ENCODE assay signal across 8 cellular contexts in the genomic region with DNA sequence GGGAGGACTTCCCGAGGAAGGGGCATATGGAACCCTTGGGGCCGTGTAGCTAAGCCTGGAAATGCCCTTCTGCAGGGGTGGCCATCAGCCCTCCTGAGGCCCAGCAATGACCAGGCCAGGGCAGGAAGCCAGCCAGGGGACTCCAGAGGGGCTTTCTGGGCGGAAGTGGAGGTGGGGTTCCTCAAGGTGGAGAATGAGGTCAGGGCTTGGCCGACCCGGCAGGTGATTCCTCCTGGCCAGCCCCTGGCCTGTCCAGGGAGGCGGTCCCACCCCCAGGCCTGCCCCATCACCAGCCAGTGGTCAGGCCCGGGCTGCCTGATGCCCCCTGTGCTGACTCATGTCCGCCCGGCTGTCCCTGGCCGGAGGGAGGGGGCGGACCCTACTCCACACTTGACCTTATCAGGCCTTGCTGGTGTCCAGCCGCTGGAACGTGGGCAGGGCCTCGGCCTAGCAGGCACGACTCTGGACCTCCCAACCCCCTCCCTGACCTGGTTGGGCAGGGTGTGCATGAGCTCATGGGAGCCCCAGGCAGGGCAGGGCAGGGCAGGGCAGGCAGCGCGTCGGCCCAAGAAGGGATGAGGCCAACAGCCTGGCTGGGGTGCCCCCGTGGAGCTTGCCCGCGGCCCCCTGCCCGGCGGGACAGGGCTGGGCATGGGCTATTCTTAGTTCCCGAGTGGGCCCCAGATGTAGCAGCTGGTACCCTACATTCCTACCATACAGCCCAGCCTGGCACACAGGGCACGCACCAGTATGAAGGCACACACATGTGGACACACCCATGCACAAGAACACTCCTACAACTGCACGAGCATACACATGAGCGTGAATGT. TPM values are rescaled to one million over a fixed set of nuclear protein-coding genes. Genes with fewer than 3 reads are reported as not detected.
A peak's percentile ranks its signal among the peaks of the same experiment; 100 is the strongest.
DNase-seq lines count a peak whose midpoint lies in the region; ATAC-seq, FAIRE-seq and TF ChIP-seq lines count a peak whose summit lies in the region.
"Had no signal": no experiment of that assay in that cellular context is flagged by ENCODE, and none has a peak within 500 bp of the region (broad histone marks: within the 10 kb centered on the region; RNA-seq: fewer than 3 reads in every experiment).

No MANE protein-coding gene starts in this region.

- no peaks in the 10 kb centered on the region for H3K27me3 ChIP-seq in uterus

- peak; percentile 97 for DNase-seq in RCC 7860 (ENCODE audit: low spot score)
- peak; percentile 38 for DNase-seq in fibroblast of pulmonary artery (ENCODE audit: low read depth)
- DNase-seq in mucosa of descending colon = peak in 2 of 3 donors; percentile 23 to 69
- DNase-seq in uterus = peak; percentile 43 to 79
- no peak for DNase-seq in NCI-H1092 treated with DMSO at 0.1 percent for 48 hours (lab: John Stamatoyannopoulos, UW)
- DNase-seq in NCI-H524 (lab: John Stamatoyannopoulos, UW) = no peak
- DNase-seq: NCI-H1105 had no signal

- peak in 1 of 2 donors; percentile 34 for TF ChIP-seq POLR2A in uterus (IDR thresholded peaks at IDR 0.05)

- no peak for TF ChIP-seq CTCF in fibroblast of pulmonary artery (IDR thresholded peaks at IDR 0.05; ENCODE audit: low read length, missing control alignments)
- TF ChIP-seq CTCF in mucosa of descending colon (IDR thresholded peaks at IDR 0.05) = no peak
- TF ChIP-seq CTCF in uterus (IDR thresholded peaks at IDR 0.05) = no peak

- ATAC-seq in mucosa of descending colon = peak; percentile 46
- no peak for ATAC-seq in HG03025 (IDR thresholded peaks at IDR 0.05; ENCODE audit: low FRiP score, unreplicated experiment)

- peaks cover 5% of the 10 kb centered on the region for H3K9me3 ChIP-seq in mucosa of descending colon
- H3K9me3 ChIP-seq in uterus = no peaks in the 10 kb centered on the region

- H3K36me3 ChIP-seq in mucosa of descending colon (ENCODE audit: low read depth) (no peaks in the 10 kb centered on the region), uterus (no peaks in the 10 kb centered on the region)

- H3K4me1 ChIP-seq in mucosa of descending colon (ENCODE audit: low read depth) = no peaks in the 10 kb centered on the region
- no peaks in the 10 kb centered on the region for H3K4me1 ChIP-seq in uterus

- H3K27ac ChIP-seq in uterus = peak overlapping the region; percentile 65 to 80

- intact Hi-C loops in mucosa of descending colon (cut with DNase I, micrococcal nuclease) = no loop called here
- intact Hi-C loops in uterus (cut with DNase I; ENCODE audit: low total_unique reads) = no loop called here

- H3K4me3 ChIP-seq in fibroblast of pulmonary artery (replicated peaks; ENCODE audit: low read depth, low read length) (no peak overlapping the region), mucosa of descending colon (no peak overlapping the region), uterus (no peak overlapping the region)

- peak; percentile 89 for FAIRE-seq in RCC 7860 (lab: Jason Lieb, UNC)

RNA-seq across cellular contexts. Expression of a gene that starts 35.9 kb away (rescaled TPM):
- total RNA-seq in mucosa of descending colon (1,000 to 10,000 TPM; 1,561 to 1,749 (median 1,709) TPM), uterus (1,000 to 10,000 TPM; 1,498 to 2,840 (median 2,333) TPM)

RNA-seq across cellular contexts. Expression of a gene that starts 38.7 kb away (rescaled TPM):
- 10 to 100 TPM in 1 of 3 donors, 1 to 10 TPM in 2; 1.8 to 16.6 (median 5.4) TPM for total RNA-seq in mucosa of descending colon
- total RNA-seq in uterus = 10 to 100 TPM in 1 of 4 donors, 1 to 10 TPM in 3; 2.0 to 24.8 (median 5.6) TPM

Comparison
In these comparisons a context has a peak if more than half of its experiments do, and no peak if none do; other contexts are left out.
1. DNase-seq: peak in RCC 7860 (single experiment), fibroblast of pulmonary artery (single experiment), mucosa of descending colon (2 of 3) and uterus (2 of 2); none in NCI-H1092 treated with DMSO at 0.1 percent for 48 hours (single experiment) and NCI-H524 (0 of 2).